Comparison of ENCODE assay signal across 20 cellular contexts in genomic region chr1:44345187-44345775, GRCh38. TPM values are rescaled to one million over a fixed set of nuclear protein-coding genes. Genes with fewer than 3 reads are reported as not detected.
DNase-seq lines count a peak whose midpoint lies in the region; ATAC-seq and TF ChIP-seq lines count a peak whose summit lies in the region.
"Had no signal": no experiment of that assay in that cellular context is flagged by ENCODE, and none has a peak within 500 bp of the region (broad histone marks: within the 10 kb centered on the region; RNA-seq: fewer than 3 reads in every experiment).

No MANE protein-coding gene starts in this region.

- H3K36me3 Mint-ChIP-seq in MCF 10A (ENCODE audit: insufficient read depth, unreplicated experiment) = peaks cover 10% of the 10 kb centered on the region

- BruUV-seq in MCF 10A (replicated peaks; lab: Mats Ljungman, UMichigan) = no TSS peak

- H3K27me3 ChIP-seq in breast epithelium (no peaks in the 10 kb centered on the region), suprapubic skin (no peaks in the 10 kb centered on the region)
- H3K27me3 ChIP-seq: BE2C had no signal

- ATAC-seq in GM18870 (IDR thresholded peaks at IDR 0.05; ENCODE audit: unreplicated experiment) = no peak
- ATAC-seq: HepG2, Panc1 had no signal

- intact Hi-C loops in MCF 10A (cut with micrococcal nuclease) (no loop called here), breast epithelium (cut with DNase I; ENCODE audit: low total_unique reads) (no loop called here)

- CTCF ChIA-PET in MCF 10A (lab: Yijun Ruan, JAX) = interaction anchor here (0.7 to 1.1 kb wide), 3 partner anchors 14 to 231 kb away, joined by 3 to 4 read pairs (median 4); no protein-coding TSS in a partner anchor

- H3K4me3 ChIP-seq in breast epithelium = no peak overlapping the region
- no peak overlapping the region for H3K4me3 ChIP-seq in suprapubic skin

- TF ChIP-seq CTCF in MCF 10A (IDR thresholded peaks at IDR 0.05; ENCODE audit: unreplicated experiment) (no peak), breast epithelium (IDR thresholded peaks at IDR 0.05) (no peak), suprapubic skin (IDR thresholded peaks at IDR 0.05) (no peak)

- no peak for TF ChIP-seq EP300 in suprapubic skin (IDR thresholded peaks at IDR 0.05)

- H3K9me3 ChIP-seq in breast epithelium (no peaks in the 10 kb centered on the region), suprapubic skin (no peaks in the 10 kb centered on the region)
- H3K9me3 ChIP-seq: BE2C had no signal

- no peaks in the 10 kb centered on the region for H3K27me3 Mint-ChIP-seq in MCF 10A (ENCODE audit: insufficient read depth, unreplicated experiment)
- H3K27me3 Mint-ChIP-seq: CD4-positive, alpha-beta memory T cell had no signal

- H3K4me1 Mint-ChIP-seq in MCF 10A (ENCODE audit: insufficient read depth, unreplicated experiment) = peaks cover 32% of the 10 kb centered on the region

- H3K4me1 ChIP-seq in breast epithelium (no peaks in the 10 kb centered on the region), suprapubic skin (peaks cover 15% of the 10 kb centered on the region)
- H3K4me1 ChIP-seq: BE2C had no signal

- no peak for TF ChIP-seq POLR2A in breast epithelium (IDR thresholded peaks at IDR 0.05)
- TF ChIP-seq POLR2A in suprapubic skin (IDR thresholded peaks at IDR 0.05) = no peak

- H3K27ac Mint-ChIP-seq in MCF 10A (ENCODE audit: low read depth, unreplicated experiment) = peak overlapping the region; percentile 23

- H3K9me3 Mint-ChIP-seq in MCF 10A (ENCODE audit: unreplicated experiment) = no peaks in the 10 kb centered on the region
- H3K9me3 Mint-ChIP-seq: CD4-positive, alpha-beta memory T cell had no signal

- no peaks in the 10 kb centered on the region for H3K36me3 ChIP-seq in breast epithelium
- H3K36me3 ChIP-seq in suprapubic skin = peaks cover 3% of the 10 kb centered on the region
- H3K36me3 ChIP-seq: BE2C had no signal

- no peak overlapping the region for H3K27ac ChIP-seq in breast epithelium
- H3K27ac ChIP-seq in cingulate gyrus (ENCODE audit: low read depth, low read length) = peak overlapping the region; percentile 89
- H3K27ac ChIP-seq in suprapubic skin = no peak overlapping the region

- H3K4me3 Mint-ChIP-seq in MCF 10A (ENCODE audit: unreplicated experiment) = no peak overlapping the region
- H3K4me3 Mint-ChIP-seq: CD4-positive, alpha-beta memory T cell had no signal

- DNase-seq in MCF 10A (ENCODE audit: unreplicated experiment) (no peak), breast epithelium (ENCODE audit: low spot score in 2 of 2) (no peak), renal cortical epithelial cell (ENCODE audit: low read depth) (peak; percentile 43), suprapubic skin (ENCODE audit: low spot score in 2 of 2) (no peak), NCI-H510A treated with DMSO at 0.1 percent for 48 hours (lab: John Stamatoyannopoulos, UW) (no peak), EL (no peak)
- DNase-seq: 8988T; BE2C; Calu3; CD4-positive, alpha-beta memory T cell; DMS53; KG1; NCI-H1048; NCI-H1694; NCI-H2227 treated with DMSO at 0.1 percent for 48 hours; NCI-H524 treated with DMSO at 0.1 percent for 48 hours had no signal

- POLR2A ChIA-PET in MCF 10A (lab: Yijun Ruan, JAX) = interaction anchor here (0.7 to 4.7 kb wide), 7 partner anchors 8 to 80 kb away, joined by 3 to 41 read pairs (median 5); partner anchors contain the start of gene ERI3

RNA-seq across cellular contexts. Expression of gene ERI3, which starts 9.8 kb away (rescaled TPM):
- total RNA-seq in MCF 10A (2022) (70.5 and 83.4 TPM in 2 replicates), breast epithelium (10 to 100 TPM; 35.8 to 49.2 (median 41.1) TPM), renal cortical epithelial cell (52.6 and 67.7 TPM in 2 replicates), suprapubic skin (10 to 100 TPM; 23.3 to 33.4 (median 31.0) TPM)

RNA-seq across cellular contexts. Expression of gene RNF220, which starts 59.8 kb away (rescaled TPM):
- total RNA-seq in MCF 10A (2022) (65.4 and 67.1 TPM in 2 replicates), breast epithelium (100 to 1,000 TPM in 1 of 3 donors, 10 to 100 TPM in 2; 90.4 to 110 (median 93.4) TPM), renal cortical epithelial cell (46.7 and 78.4 TPM in 2 replicates), suprapubic skin (100 to 1,000 TPM in 2 of 4 donors, 10 to 100 TPM in 2; 79.4 to 124 (median 99.5) TPM)
